ENCODE assay signal across 20 cellular contexts in genomic region chr2:200750323-200750910, GRCh38.
"Had no signal": no experiment of that assay in that cellular context is flagged by ENCODE, and none has a peak within 500 bp of the region (broad histone marks: within the 10 kb centered on the region; RNA-seq: fewer than 3 reads in every experiment).

No MANE protein-coding gene starts in this region.

- H3K4me3 ChIP-seq: esophagus muscularis mucosa, gastrocnemius medialis, heart right ventricle, psoas muscle, skin epidermis, stomach, thoracic aorta, transverse colon had no signal

- H3K4me1 ChIP-seq: psoas muscle had no signal

- H3K27me3 ChIP-seq: gastrocnemius medialis, heart right ventricle, stomach, transverse colon had no signal

- H3K9me3 ChIP-seq: esophagus muscularis mucosa, gastrocnemius medialis, heart right ventricle, psoas muscle, stomach, thoracic aorta, transverse colon had no signal

- H3K9ac ChIP-seq: parathyroid adenoma had no signal

- H3K36me3 ChIP-seq: esophagus muscularis mucosa, gastrocnemius medialis, heart right ventricle, stomach, thoracic aorta, transverse colon had no signal

- DNase-seq: cortex of kidney; effector memory CD4-positive, alpha-beta T cell; gastrocnemius medialis; heart right ventricle; hypothalamus; midbrain; naive B cell; nephron progenitor cell; psoas muscle; retina; stimulated activated CD4-positive, alpha-beta T cell treated with anti-CD3 and anti-CD28 coated beads, Interleukin-2, amount 100 ng/mL, for 24 hours; stimulated activated CD4-positive, alpha-beta T cell treated with anti-CD3 and anti-CD28 coated beads, Interleukin-4, amount 100 ng/mL, for 4 hours; stimulated activated naive CD4-positive, alpha-beta T cell; stomach; substantia nigra; transverse colon had no signal

- H2AFZ ChIP-seq: parathyroid adenoma had no signal

- H3K27ac ChIP-seq: esophagus muscularis mucosa, gastrocnemius medialis, heart right ventricle, parathyroid adenoma, psoas muscle, skin epidermis, stomach, thoracic aorta, transverse colon had no signal

- H3K79me2 ChIP-seq: parathyroid adenoma had no signal
